Comparison of ENCODE assay signal across 8 cellular contexts in the genomic region with DNA sequence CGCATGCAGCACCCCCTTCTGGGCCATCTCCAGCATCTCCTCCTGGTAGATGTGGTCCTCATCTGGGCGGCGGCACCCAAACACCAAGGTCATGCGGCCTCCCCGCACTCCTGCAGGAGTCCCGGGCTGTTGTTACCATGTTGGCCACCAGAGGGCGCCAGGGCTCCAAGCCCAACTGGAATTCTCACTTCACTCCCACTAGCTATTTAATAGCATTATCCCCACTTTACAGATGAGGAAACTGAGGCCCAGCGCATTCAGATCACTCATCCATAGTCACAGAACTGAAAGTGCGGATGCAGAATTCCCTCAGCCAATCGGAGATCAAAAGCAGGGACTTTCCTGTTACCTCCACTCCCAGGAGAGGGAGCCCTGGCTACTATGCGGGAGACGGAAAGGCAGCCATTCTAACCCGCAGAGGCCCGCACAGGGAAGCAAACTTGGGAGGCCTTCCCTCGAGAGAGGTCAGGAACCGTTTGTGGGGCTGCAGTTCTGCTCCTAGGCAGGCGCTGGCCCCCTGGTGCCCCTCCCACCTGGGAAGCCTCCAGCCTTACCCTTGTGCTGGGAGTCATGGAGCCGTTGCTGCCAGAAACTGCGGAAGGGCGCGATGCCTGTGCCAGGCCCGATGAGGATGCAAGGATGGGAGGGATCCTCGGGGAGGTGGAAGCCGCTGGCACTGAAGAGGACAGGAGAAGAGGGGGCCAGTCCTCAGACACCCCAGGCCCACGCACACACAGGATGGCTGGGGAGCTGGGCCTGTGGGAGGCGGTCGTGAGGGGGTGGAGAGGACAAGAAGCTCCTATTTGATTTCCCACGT. TPM values are rescaled to one million over a fixed set of nuclear protein-coding genes. Genes with fewer than 3 reads are reported as not detected.
DNase-seq lines count a peak whose midpoint lies in the region; ATAC-seq and TF ChIP-seq lines count a peak whose summit lies in the region.

No MANE protein-coding gene starts in this region.

- DNase-seq in Calu3 (peak; percentile 75), left ventricle myocardium superior (peak; percentile 79), sciatic nerve (ENCODE audit: low spot score) (peak; percentile 83)
- DNase-seq in activated naive CD8-positive, alpha-beta T cell treated with anti-CD3 and anti-CD28 coated beads for 36 hours: peak; percentile 64

- ATAC-seq in HG03432 (IDR thresholded peaks at IDR 0.05; ENCODE audit: unreplicated experiment): peak; percentile 47
- peak; percentile 76 for ATAC-seq in SK-N-SH treated with all-trans-retinoic acid at 6 μM for 48 hours
- peak; percentile 62 for ATAC-seq in left ventricle myocardium superior
- peak; percentile 57 for ATAC-seq in sciatic nerve
- ATAC-seq in GM19452 (IDR thresholded peaks at IDR 0.05; ENCODE audit: unreplicated experiment): no peak
- no peak for ATAC-seq in GM18498 (IDR thresholded peaks at IDR 0.05; ENCODE audit: unreplicated experiment)

- H3K4me3 Mint-ChIP-seq in Calu3 (ENCODE audit: low read depth, unreplicated experiment): no peak overlapping the region
- no peak overlapping the region for H3K4me3 Mint-ChIP-seq in activated naive CD8-positive, alpha-beta T cell treated with anti-CD3 and anti-CD28 coated beads for 36 hours

- no peak overlapping the region for H3K27ac Mint-ChIP-seq in Calu3 (ENCODE audit: unreplicated experiment)
- no peak overlapping the region for H3K27ac Mint-ChIP-seq in activated naive CD8-positive, alpha-beta T cell treated with anti-CD3 and anti-CD28 coated beads for 36 hours

- H3K27me3 Mint-ChIP-seq in Calu3 (ENCODE audit: unreplicated experiment): peaks cover 52% of the 10 kb centered on the region
- H3K27me3 Mint-ChIP-seq in activated naive CD8-positive, alpha-beta T cell treated with anti-CD3 and anti-CD28 coated beads for 36 hours: no peaks in the 10 kb centered on the region

- BruUV-seq in Calu3 (replicated peaks; lab: Mats Ljungman, UMichigan): no TSS peak

- intact Hi-C loops in Calu3 (cut with micrococcal nuclease; ENCODE audit: unreplicated experiment) (loop anchor here (1.0 kb wide), 1 partner anchor 120 kb away; no protein-coding TSS in a partner anchor), left ventricle myocardium superior (cut with micrococcal nuclease) (no loop called here), sciatic nerve (cut with DNase I) (no loop called here)

- no peaks in the 10 kb centered on the region for H3K9me3 Mint-ChIP-seq in Calu3 (ENCODE audit: low read depth, unreplicated experiment)
- H3K9me3 Mint-ChIP-seq in activated naive CD8-positive, alpha-beta T cell treated with anti-CD3 and anti-CD28 coated beads for 36 hours: no peaks in the 10 kb centered on the region

- no peaks in the 10 kb centered on the region for H3K4me1 Mint-ChIP-seq in Calu3 (ENCODE audit: low read depth, unreplicated experiment)
- H3K4me1 Mint-ChIP-seq in activated naive CD8-positive, alpha-beta T cell treated with anti-CD3 and anti-CD28 coated beads for 36 hours: no peaks in the 10 kb centered on the region

- no peaks in the 10 kb centered on the region for H3K36me3 Mint-ChIP-seq in Calu3 (ENCODE audit: insufficient read depth, unreplicated experiment)
- no peaks in the 10 kb centered on the region for H3K36me3 Mint-ChIP-seq in activated naive CD8-positive, alpha-beta T cell treated with anti-CD3 and anti-CD28 coated beads for 36 hours

- CTCF ChIA-PET in Calu3 (lab: Charles Lee): interaction anchor here (0.6 to 2.6 kb wide), 6 partner anchors 45 to 491 kb away, joined by 3 to 38 read pairs (median 4); no protein-coding TSS in a partner anchor

- TF ChIP-seq CTCF in Calu3 (IDR thresholded peaks at IDR 0.05; ENCODE audit: unreplicated experiment): peak; percentile 90

TF ChIP-seq in SK-N-SH treated with all-trans-retinoic acid at 6 μM for 48 hours, 23 proteins besides CTCF, POLR2A, EP300 and RAD21 (continues in another document):
- TF ChIP-seq PPARA (CRISPR knock-in tag; IDR thresholded peaks at IDR 0.05; ENCODE audit: borderline replicate concordance) (no peak), ZNF565 (CRISPR knock-in tag; conservative IDR thresholded peaks at IDR 0.05; ENCODE audit: low read depth) (no peak), ARNTL (CRISPR knock-in tag; IDR thresholded peaks at IDR 0.05; ENCODE audit: borderline replicate concordance, low read depth) (no peak), CSDC2 (CRISPR knock-in tag; IDR thresholded peaks at IDR 0.05) (no peak), ZFP3 (CRISPR knock-in tag; IDR thresholded peaks at IDR 0.05) (no peak), GLIS3 (CRISPR knock-in tag; IDR thresholded peaks at IDR 0.05) (no peak), SNAI2 (CRISPR knock-in tag; IDR thresholded peaks at IDR 0.05) (no peak), ZNF70 (CRISPR knock-in tag; IDR thresholded peaks at IDR 0.05) (no peak)
- TF ChIP-seq, protein P1, sequence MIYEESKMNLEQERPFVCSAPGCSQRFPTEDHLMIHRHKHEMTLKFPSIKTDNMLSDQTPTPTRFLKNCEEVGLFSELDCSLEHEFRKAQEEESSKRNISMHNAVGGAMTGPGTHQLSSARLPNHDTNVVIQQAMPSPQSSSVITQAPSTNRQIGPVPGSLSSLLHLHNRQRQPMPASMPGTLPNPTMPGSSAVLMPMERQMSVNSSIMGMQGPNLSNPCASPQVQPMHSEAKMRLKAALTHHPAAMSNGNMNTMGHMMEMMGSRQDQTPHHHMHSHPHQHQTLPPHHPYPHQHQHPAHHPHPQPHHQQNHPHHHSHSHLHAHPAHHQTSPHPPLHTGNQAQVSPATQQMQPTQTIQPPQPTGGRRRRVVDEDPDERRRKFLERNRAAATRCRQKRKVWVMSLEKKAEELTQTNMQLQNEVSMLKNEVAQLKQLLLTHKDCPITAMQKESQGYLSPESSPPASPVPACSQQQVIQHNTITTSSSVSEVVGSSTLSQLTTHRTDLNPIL (CRISPR knock-in tag; IDR thresholded peaks at IDR 0.05; ENCODE audit: low read depth): no peak
- TF ChIP-seq, protein P2, sequence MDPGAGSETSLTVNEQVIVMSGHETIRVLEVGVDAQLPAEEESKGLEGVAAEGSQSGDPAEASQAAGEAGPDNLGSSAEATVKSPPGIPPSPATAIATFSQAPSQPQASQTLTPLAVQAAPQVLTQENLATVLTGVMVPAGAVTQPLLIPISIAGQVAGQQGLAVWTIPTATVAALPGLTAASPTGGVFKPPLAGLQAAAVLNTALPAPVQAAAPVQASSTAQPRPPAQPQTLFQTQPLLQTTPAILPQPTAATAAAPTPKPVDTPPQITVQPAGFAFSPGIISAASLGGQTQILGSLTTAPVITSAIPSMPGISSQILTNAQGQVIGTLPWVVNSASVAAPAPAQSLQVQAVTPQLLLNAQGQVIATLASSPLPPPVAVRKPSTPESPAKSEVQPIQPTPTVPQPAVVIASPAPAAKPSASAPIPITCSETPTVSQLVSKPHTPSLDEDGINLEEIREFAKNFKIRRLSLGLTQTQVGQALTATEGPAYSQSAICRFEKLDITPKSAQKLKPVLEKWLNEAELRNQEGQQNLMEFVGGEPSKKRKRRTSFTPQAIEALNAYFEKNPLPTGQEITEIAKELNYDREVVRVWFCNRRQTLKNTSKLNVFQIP (CRISPR knock-in tag; IDR thresholded peaks at IDR 0.05; ENCODE audit: borderline replicate concordance, low read depth): no peak
- TF ChIP-seq, protein P3, sequence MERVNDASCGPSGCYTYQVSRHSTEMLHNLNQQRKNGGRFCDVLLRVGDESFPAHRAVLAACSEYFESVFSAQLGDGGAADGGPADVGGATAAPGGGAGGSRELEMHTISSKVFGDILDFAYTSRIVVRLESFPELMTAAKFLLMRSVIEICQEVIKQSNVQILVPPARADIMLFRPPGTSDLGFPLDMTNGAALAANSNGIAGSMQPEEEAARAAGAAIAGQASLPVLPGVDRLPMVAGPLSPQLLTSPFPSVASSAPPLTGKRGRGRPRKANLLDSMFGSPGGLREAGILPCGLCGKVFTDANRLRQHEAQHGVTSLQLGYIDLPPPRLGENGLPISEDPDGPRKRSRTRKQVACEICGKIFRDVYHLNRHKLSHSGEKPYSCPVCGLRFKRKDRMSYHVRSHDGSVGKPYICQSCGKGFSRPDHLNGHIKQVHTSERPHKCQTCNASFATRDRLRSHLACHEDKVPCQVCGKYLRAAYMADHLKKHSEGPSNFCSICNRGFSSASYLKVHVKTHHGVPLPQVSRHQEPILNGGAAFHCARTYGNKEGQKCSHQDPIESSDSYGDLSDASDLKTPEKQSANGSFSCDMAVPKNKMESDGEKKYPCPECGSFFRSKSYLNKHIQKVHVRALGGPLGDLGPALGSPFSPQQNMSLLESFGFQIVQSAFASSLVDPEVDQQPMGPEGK (CRISPR knock-in tag; IDR thresholded peaks at IDR 0.05; ENCODE audit: borderline replicate concordance): no peak
- TF ChIP-seq, protein P4, sequence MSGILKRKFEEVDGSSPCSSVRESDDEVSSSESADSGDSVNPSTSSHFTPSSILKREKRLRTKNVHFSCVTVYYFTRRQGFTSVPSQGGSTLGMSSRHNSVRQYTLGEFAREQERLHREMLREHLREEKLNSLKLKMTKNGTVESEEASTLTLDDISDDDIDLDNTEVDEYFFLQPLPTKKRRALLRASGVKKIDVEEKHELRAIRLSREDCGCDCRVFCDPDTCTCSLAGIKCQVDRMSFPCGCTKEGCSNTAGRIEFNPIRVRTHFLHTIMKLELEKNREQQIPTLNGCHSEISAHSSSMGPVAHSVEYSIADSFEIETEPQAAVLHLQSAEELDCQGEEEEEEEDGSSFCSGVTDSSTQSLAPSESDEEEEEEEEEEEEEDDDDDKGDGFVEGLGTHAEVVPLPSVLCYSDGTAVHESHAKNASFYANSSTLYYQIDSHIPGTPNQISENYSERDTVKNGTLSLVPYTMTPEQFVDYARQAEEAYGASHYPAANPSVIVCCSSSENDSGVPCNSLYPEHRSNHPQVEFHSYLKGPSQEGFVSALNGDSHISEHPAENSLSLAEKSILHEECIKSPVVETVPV (CRISPR knock-in tag; IDR thresholded peaks at IDR 0.05): no peak

RNA-seq across cellular contexts. Expression of a gene that starts 40.1 kb away (rescaled TPM):
- total RNA-seq in Calu3 (2022) (not detected in 2 replicates), left ventricle myocardium superior (0.12 TPM), sciatic nerve (1.6 TPM)
- total RNA-seq in activated naive CD8-positive, alpha-beta T cell treated with anti-CD3 and anti-CD28 coated beads for 36 hours: under 1 TPM in 1 of 2 experiments, not detected in 1; 0.10 TPM

Comparison
In these comparisons a context has a peak if more than half of its experiments do, and no peak if none do; other contexts are left out.
1. ATAC-seq: peak in HG03432 (single experiment), SK-N-SH treated with all-trans-retinoic acid at 6 μM for 48 hours (single experiment), left ventricle myocardium superior (single experiment) and sciatic nerve (single experiment); none in GM19452 (single experiment) and GM18498 (single experiment).
2. Peak in every context shown above with its lines, with median percentiles within 50 percentile points of each other: DNase-seq.